Comparison of ENCODE assay signal across 14 cellular contexts in the genomic region with DNA sequence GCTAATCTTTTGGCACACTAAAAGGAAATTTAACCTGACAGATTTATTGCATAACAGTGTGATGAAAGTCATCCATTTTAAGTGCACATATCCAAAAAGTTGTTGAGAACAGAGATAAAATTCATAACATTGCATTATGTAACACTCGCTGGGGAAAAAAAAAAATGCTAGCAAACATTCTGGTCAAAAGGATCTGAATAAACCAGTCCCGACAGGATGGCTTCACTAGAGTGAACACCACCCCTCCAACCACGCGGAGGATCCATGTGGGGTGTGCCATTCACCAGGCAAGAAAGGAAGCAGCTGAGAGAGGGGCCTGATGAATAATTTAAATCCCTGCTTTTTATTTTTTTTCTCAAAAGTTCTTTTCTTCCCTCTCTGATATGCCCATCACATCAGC.
DNase-seq lines count a peak whose midpoint lies in the region; ATAC-seq and TF ChIP-seq lines count a peak whose summit lies in the region.
"Had no signal": no experiment of that assay in that cellular context is flagged by ENCODE, and none has a peak within 500 bp of the region (broad histone marks: within the 10 kb centered on the region; RNA-seq: fewer than 3 reads in every experiment).

No MANE protein-coding gene starts in this region.

- DNase-seq in left ventricle myocardium superior (no peak), left ventricle myocardium inferior (no peak), NCI-H226 (peak; percentile 6), glutamatergic neuron (peak; percentile 27), retinal pigment epithelial cell (ENCODE audit: low read depth) (peak; percentile 9), brain microvascular endothelial cell (no peak), SK-N-DZ (ENCODE audit: low spot score) (no peak)
- DNase-seq: BE2C; CD4-positive, alpha-beta memory T cell; DMS79; EL; H7 had no signal

- H3K36me3 ChIP-seq in left ventricle myocardium inferior (no peaks in the 10 kb centered on the region), brain microvascular endothelial cell (replicated peaks) (no peaks in the 10 kb centered on the region)
- H3K36me3 ChIP-seq: BE2C had no signal

- H3K27ac ChIP-seq in left ventricle myocardium inferior (replicated peaks): no peak overlapping the region
- H3K27ac ChIP-seq in brain microvascular endothelial cell: no peak overlapping the region
- H3K27ac ChIP-seq: C4-2B had no signal

- peak; percentile 64 for ATAC-seq in left ventricle myocardium superior
- ATAC-seq: GM23338 had no signal

- TF ChIP-seq CTCF in left ventricle myocardium inferior (IDR thresholded peaks at IDR 0.05; ENCODE audit: borderline replicate concordance) (no peak), glutamatergic neuron (IDR thresholded peaks at IDR 0.05; ENCODE audit: partially characterized antibody, unreplicated experiment) (no peak), retinal pigment epithelial cell (conservative IDR thresholded peaks at IDR 0.05; ENCODE audit: low read depth, low read length) (no peak), brain microvascular endothelial cell (IDR thresholded peaks at IDR 0.05; ENCODE audit: low read depth, low read length, missing control alignments) (no peak)

- no peaks in the 10 kb centered on the region for H3K4me1 ChIP-seq in left ventricle myocardium inferior
- H3K4me1 ChIP-seq: BE2C had no signal

- peaks cover 17% of the 10 kb centered on the region for H3K4me1 Mint-ChIP-seq in glutamatergic neuron (ENCODE audit: low read depth, unreplicated experiment)

- intact Hi-C loops in left ventricle myocardium superior (cut with micrococcal nuclease): no loop called here
- intact Hi-C loops in left ventricle myocardium inferior (cut with micrococcal nuclease): no loop called here

- H3K27me3 Mint-ChIP-seq in glutamatergic neuron (ENCODE audit: unreplicated experiment): no peaks in the 10 kb centered on the region

- no peak overlapping the region for H3K27ac Mint-ChIP-seq in glutamatergic neuron (ENCODE audit: unreplicated experiment)
- H3K27ac Mint-ChIP-seq: CD4-positive, alpha-beta memory T cell; GM23338 had no signal

- no peaks in the 10 kb centered on the region for H3K36me3 Mint-ChIP-seq in glutamatergic neuron (ENCODE audit: unreplicated experiment)
- H3K36me3 Mint-ChIP-seq: CD4-positive, alpha-beta memory T cell had no signal

- no peak overlapping the region for H3K4me3 Mint-ChIP-seq in glutamatergic neuron (ENCODE audit: unreplicated experiment)
- H3K4me3 Mint-ChIP-seq: CD4-positive, alpha-beta memory T cell; GM23338 had no signal

- in situ Hi-C loops in brain microvascular endothelial cell (cut with HindIII; ENCODE audit: low pct_ligation_motif_present, low sequenced_read_pairs): no loop called here

- H3K4me3 ChIP-seq in left ventricle myocardium inferior (no peak overlapping the region), retinal pigment epithelial cell (ENCODE audit: low read length) (no peak overlapping the region), brain microvascular endothelial cell (ENCODE audit: low read depth, low read length) (no peak overlapping the region)
- H3K4me3 ChIP-seq: GM23338 had no signal

- H3K27me3 ChIP-seq in left ventricle myocardium inferior (ENCODE audit: low read depth) (no peaks in the 10 kb centered on the region), brain microvascular endothelial cell (replicated peaks) (no peaks in the 10 kb centered on the region)
- H3K27me3 ChIP-seq: BE2C had no signal

- no peaks in the 10 kb centered on the region for H3K9me3 Mint-ChIP-seq in glutamatergic neuron (ENCODE audit: unreplicated experiment)
- H3K9me3 Mint-ChIP-seq: GM23338 had no signal

- no peaks in the 10 kb centered on the region for H3K9me3 ChIP-seq in left ventricle myocardium inferior (replicated peaks)
- H3K9me3 ChIP-seq: BE2C had no signal

Comparison
In these comparisons a context has a peak if more than half of its experiments do, and no peak if none do; other contexts are left out.
1. DNase-seq: peak in NCI-H226 (single experiment), glutamatergic neuron (single experiment) and retinal pigment epithelial cell (single experiment); none in left ventricle myocardium superior (single experiment), left ventricle myocardium inferior (single experiment), brain microvascular endothelial cell (single experiment) and SK-N-DZ (single experiment).